Comparison of ENCODE assay signal across 12 cellular contexts in genomic region chr17:3397801-3398200, GRCh38. TPM values are rescaled to one million over a fixed set of nuclear protein-coding genes. Genes with fewer than 3 reads are reported as not detected.
"Had no signal": no experiment of that assay in that cellular context is flagged by ENCODE, and none has a peak within 500 bp of the region (broad histone marks: within the 10 kb centered on the region; RNA-seq: fewer than 3 reads in every experiment).

No MANE protein-coding gene starts in this region.

RNA-seq across cellular contexts. Expression of gene OR1E1, which starts 0.4 kb away (rescaled TPM):
- total RNA-seq: activated CD8-positive, alpha-beta memory T cell treated with anti-CD3 and anti-CD28 coated beads, Interleukin-2, amount 10 ng/mL, durations not matched to agents 7 days and 5 days; adrenal gland; cardiac septum; esophagus mucosa; kidney; left ventricle myocardium inferior; mucosa of descending colon; naive thymus-derived CD8-positive, alpha-beta T cell; renal cortical epithelial cell; T-helper 17 cell; urinary bladder had no signal
- polyA plus RNA-seq: adrenal gland; naive thymus-derived CD8-positive, alpha-beta T cell; urinary bladder had no signal

RNA-seq across cellular contexts. Expression of gene OR3A2, which starts 11.7 kb away (rescaled TPM):
- total RNA-seq: cardiac septum, esophagus mucosa, renal cortical epithelial cell had no signal

RNA-seq across cellular contexts. Expression of gene OR3A3, which starts 13.4 kb away (rescaled TPM):
- total RNA-seq: activated CD8-positive, alpha-beta memory T cell treated with anti-CD3 and anti-CD28 coated beads, Interleukin-2, amount 10 ng/mL, durations not matched to agents 7 days and 5 days; adrenal gland; cardiac septum; esophagus mucosa; kidney; left ventricle myocardium inferior; mucosa of descending colon; naive thymus-derived CD8-positive, alpha-beta T cell; T-helper 17 cell; urinary bladder had no signal
- polyA plus RNA-seq: adrenal gland; naive thymus-derived CD8-positive, alpha-beta T cell; thymus; urinary bladder had no signal

RNA-seq across cellular contexts. Expression of gene OR1E2, which starts 35.8 kb away (rescaled TPM):
- total RNA-seq: activated CD8-positive, alpha-beta memory T cell treated with anti-CD3 and anti-CD28 coated beads, Interleukin-2, amount 10 ng/mL, durations not matched to agents 7 days and 5 days; adrenal gland; cardiac septum; esophagus mucosa; kidney; left ventricle myocardium inferior; mucosa of descending colon; naive thymus-derived CD8-positive, alpha-beta T cell; renal cortical epithelial cell; T-helper 17 cell; urinary bladder had no signal
- polyA plus RNA-seq: adrenal gland; naive thymus-derived CD8-positive, alpha-beta T cell; urinary bladder had no signal
